Comparison of ENCODE assay signal across 3 cellular contexts in the genomic region with DNA sequence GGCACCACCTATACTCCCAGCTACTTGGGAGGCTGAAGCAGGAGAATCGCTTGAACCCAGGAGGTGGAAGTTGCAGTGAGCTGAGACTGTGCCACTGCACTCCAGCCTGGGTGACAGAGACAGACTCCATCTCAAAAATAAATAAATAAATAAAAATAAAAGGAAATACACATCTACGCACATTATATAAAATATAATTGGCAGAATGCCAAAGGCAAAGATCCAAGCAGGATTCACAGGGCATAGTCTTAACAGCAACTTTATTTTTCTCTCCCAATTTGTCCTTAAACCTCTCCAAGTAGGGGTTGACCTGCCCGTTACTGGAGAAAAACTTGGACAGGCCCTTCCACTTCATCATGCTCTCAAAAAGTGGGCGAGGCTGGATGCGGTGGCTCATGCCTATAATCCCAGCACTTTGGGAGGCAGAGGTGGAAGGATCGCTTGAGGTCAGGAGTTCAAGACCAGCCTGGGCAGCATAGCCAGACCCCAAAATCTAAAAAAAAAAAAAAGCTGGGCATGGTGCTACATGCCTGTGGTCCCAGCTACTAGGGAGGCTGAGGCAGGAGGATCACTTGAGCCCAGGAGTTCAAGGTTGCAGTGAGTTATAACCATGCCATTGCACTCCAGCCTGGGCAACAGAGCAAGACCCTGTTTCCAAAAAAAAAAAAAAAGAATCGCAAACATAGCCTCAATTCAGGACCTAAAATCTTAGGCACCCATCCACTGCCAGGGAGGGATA. TPM values are rescaled to one million over a fixed set of nuclear protein-coding genes. Genes with fewer than 3 reads are reported as not detected.
"Had no signal": no experiment of that assay in that cellular context is flagged by ENCODE, and none has a peak within 500 bp of the region (broad histone marks: within the 10 kb centered on the region; RNA-seq: fewer than 3 reads in every experiment).

No MANE protein-coding gene starts in this region.

RNA-seq across cellular contexts. Expression of gene GTF2IRD1, which starts 38.9 kb away (rescaled TPM):
- total RNA-seq: natural killer cell; natural killer cell treated with Interleukin-12 subunit alpha and Interleukin-12 subunit beta and Interleukin-15 and Interleukin-18, amount 100 ng/mL, for 72 hours had no signal
- polyA plus RNA-seq: naive thymus-derived CD8-positive, alpha-beta T cell had no signal
